23 cellular contexts compared by ENCODE assay signal in the genomic region with DNA sequence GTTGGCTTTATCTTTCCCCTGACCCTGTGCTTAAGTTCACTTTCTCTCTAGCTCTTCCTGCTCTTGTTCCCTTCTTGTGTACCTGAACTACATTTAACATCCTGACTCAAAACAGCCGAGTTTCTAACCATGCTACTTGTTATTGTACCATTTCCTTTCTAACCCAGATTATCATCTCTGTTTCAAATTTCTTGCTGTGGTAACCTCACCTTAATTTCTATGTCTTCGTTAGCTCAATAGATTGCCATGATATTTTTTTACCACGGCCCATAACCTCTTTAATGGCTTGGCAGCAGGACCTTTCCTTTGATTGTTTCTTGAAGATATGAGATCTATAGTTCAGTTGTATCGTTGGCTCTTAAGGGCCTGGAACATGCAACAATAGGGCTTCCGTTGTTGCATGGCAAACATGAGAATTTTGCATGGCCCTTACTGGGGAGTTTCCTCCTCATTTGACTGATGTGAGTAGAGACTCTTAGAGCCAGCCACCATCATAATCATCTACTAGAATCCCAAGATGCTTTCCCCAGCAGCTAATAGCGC. TPM values are rescaled to one million over a fixed set of nuclear protein-coding genes. Genes with fewer than 3 reads are reported as not detected.
DNase-seq lines count a peak whose midpoint lies in the region; ATAC-seq and TF ChIP-seq lines count a peak whose summit lies in the region.
"Had no signal": no experiment of that assay in that cellular context is flagged by ENCODE, and none has a peak within 500 bp of the region (broad histone marks: within the 10 kb centered on the region; RNA-seq: fewer than 3 reads in every experiment).

No MANE protein-coding gene starts in this region.

- POLR2A ChIA-PET in activated CD4-positive, alpha-beta T cell treated with anti-CD3 and anti-CD28 coated beads, Interleukin-2, amount 10 ng/mL, durations not matched to agents 7 days and 5 days (lab: Charles Lee): interaction anchor here (1.2 kb wide), 1 partner anchor 11 kb away, joined by 7 read pairs; a partner anchor contains a TSS
- POLR2A ChIA-PET in WTC11 (lab: Charles Lee): interaction anchor here (0.5 kb wide), 1 partner anchor 24 kb away, joined by 3 read pairs; no protein-coding TSS in a partner anchor
- POLR2A ChIA-PET in OCI-LY7 (lab: Charles Lee): interaction anchor here (0.5 to 1.7 kb wide), 2 partner anchors 10 to 11 kb away, joined by 4 read pairs; a partner anchor contains a TSS

- no peak for TF ChIP-seq CTCF in WTC11 (IDR thresholded peaks at IDR 0.05)
- no peak for TF ChIP-seq CTCF in OCI-LY7 (conservative IDR thresholded peaks at IDR 0.05; ENCODE audit: low read length)

- no peaks in the 10 kb centered on the region for H3K27me3 Mint-ChIP-seq in activated CD4-positive, alpha-beta T cell treated with anti-CD3 and anti-CD28 coated beads, Interleukin-2, amount 10 ng/mL, durations not matched to agents 7 days and 5 days
- H3K27me3 Mint-ChIP-seq in CD4-positive, CD25-positive, alpha-beta regulatory T cell: no peaks in the 10 kb centered on the region
- no peaks in the 10 kb centered on the region for H3K27me3 Mint-ChIP-seq in WTC11 (ENCODE audit: low read depth)
- H3K27me3 Mint-ChIP-seq in effector memory CD8-positive, alpha-beta T cell: no peaks in the 10 kb centered on the region
- H3K27me3 Mint-ChIP-seq: memory B cell; natural killer cell treated with Interleukin-12 subunit alpha and Interleukin-12 subunit beta and Interleukin-15 and Interleukin-18, amount 100 ng/mL, for 72 hours had no signal

- no peaks in the 10 kb centered on the region for H4K20me1 ChIP-seq in OCI-LY7 (ENCODE audit: insufficient read depth, low read length)
- H4K20me1 ChIP-seq: BLaER1 had no signal

- CTCF ChIA-PET in activated CD4-positive, alpha-beta T cell treated with anti-CD3 and anti-CD28 coated beads, Interleukin-2, amount 10 ng/mL, durations not matched to agents 7 days and 5 days (lab: Charles Lee): interaction anchor here (1.2 kb wide), 2 partner anchors 10 to 25 kb away, joined by 3 to 5 read pairs; no protein-coding TSS in a partner anchor
- CTCF ChIA-PET in WTC11 (lab: Charles Lee): no interaction called here
- CTCF ChIA-PET in OCI-LY7 (lab: Charles Lee; ENCODE audit: unreplicated experiment): no interaction called here

- DNase-seq in activated CD4-positive, alpha-beta T cell treated with anti-CD3 and anti-CD28 coated beads, Interleukin-2, amount 10 ng/mL, durations not matched to agents 7 days and 5 days: peak; percentile 15
- DNase-seq in activated CD4-positive, alpha-beta T cell treated with anti-CD3 and anti-CD28 coated beads, Interleukin-2, amount 50 U/mL, for 1 hour: no peak
- peak in 2 of 3 donors; percentile 53 to 77 for DNase-seq in CD4-positive, CD25-positive, alpha-beta regulatory T cell
- no peak for DNase-seq in WTC11 (ENCODE audit: low spot score)
- DNase-seq in effector memory CD8-positive, alpha-beta T cell: no peak
- DNase-seq in NCI-H748 (lab: John Stamatoyannopoulos, UW; ENCODE audit: unreplicated experiment): no peak
- no peak for DNase-seq in OCI-LY7 (ENCODE audit: low spot score)
- DNase-seq: activated CD4-positive, CD25-positive, alpha-beta regulatory T cell treated with anti-CD3 and anti-CD28 coated beads, Interleukin-2, amount 50 U/mL, for 72 hours; amniotic stem cell; DMS 273 treated with DMSO at 0.1 percent for 48 hours; foreskin melanocyte; NCI-H1105; NCI-H2029 treated with DMSO at 0.1 percent for 48 hours; NCI-H446; pancreas; sigmoid colon; T1000 had no signal

- peaks cover 7% of the 10 kb centered on the region for H3K9me3 Mint-ChIP-seq in activated CD4-positive, alpha-beta T cell treated with anti-CD3 and anti-CD28 coated beads, Interleukin-2, amount 10 ng/mL, durations not matched to agents 7 days and 5 days
- H3K9me3 Mint-ChIP-seq in CD4-positive, CD25-positive, alpha-beta regulatory T cell: peaks cover 0 to 5% (median 0%) of the 10 kb centered on the region in 7 donors
- no peaks in the 10 kb centered on the region for H3K9me3 Mint-ChIP-seq in WTC11
- H3K9me3 Mint-ChIP-seq in effector memory CD8-positive, alpha-beta T cell: no peaks in the 10 kb centered on the region
- H3K9me3 Mint-ChIP-seq: natural killer cell treated with Interleukin-12 subunit alpha and Interleukin-12 subunit beta and Interleukin-15 and Interleukin-18, amount 100 ng/mL, for 72 hours had no signal

- no peaks in the 10 kb centered on the region for H3K9me2 ChIP-seq in OCI-LY7 (ENCODE audit: insufficient read depth, low read length)

- BruUV-seq in OCI-LY7 (replicated peaks; lab: Mats Ljungman, UMichigan): no TSS peak

- no peaks in the 10 kb centered on the region for H3K79me2 ChIP-seq in OCI-LY7 (ENCODE audit: insufficient read depth, low read depth, low read length)

- H3K36me3 ChIP-seq in CD4-positive, CD25-positive, alpha-beta regulatory T cell (ENCODE audit: control insufficient read depth, insufficient read depth, low read length): peaks cover 15% of the 10 kb centered on the region
- H3K36me3 ChIP-seq in OCI-LY7 (ENCODE audit: insufficient read depth, low read length): no peaks in the 10 kb centered on the region

- peak overlapping the region; percentile 57 for H3K27ac ChIP-seq in CD4-positive, CD25-positive, alpha-beta regulatory T cell (ENCODE audit: insufficient read depth, low read length, poor library complexity, severe bottlenecking)
- H3K27ac ChIP-seq in OCI-LY7 (ENCODE audit: low read depth, low read length, poor library complexity, severe bottlenecking): no peak overlapping the region
- H3K27ac ChIP-seq: BLaER1, pancreas, sigmoid colon, SK-N-MC, thoracic aorta had no signal

- H3K4me2 ChIP-seq in OCI-LY7 (ENCODE audit: low read length): no peak overlapping the region
- H3K4me2 ChIP-seq: BLaER1 had no signal

- H3K4me3 Mint-ChIP-seq in activated CD4-positive, alpha-beta T cell treated with anti-CD3 and anti-CD28 coated beads, Interleukin-2, amount 10 ng/mL, durations not matched to agents 7 days and 5 days: peak overlapping the region; percentile 9
- peak overlapping the region in 3 of 4 donors; percentile 8 to 19 (median 18) for H3K4me3 Mint-ChIP-seq in CD4-positive, CD25-positive, alpha-beta regulatory T cell
- no peak overlapping the region for H3K4me3 Mint-ChIP-seq in WTC11
- peak overlapping the region in 1 of 2 donors; percentile 3 for H3K4me3 Mint-ChIP-seq in effector memory CD8-positive, alpha-beta T cell
- H3K4me3 Mint-ChIP-seq: memory B cell; natural killer cell treated with Interleukin-12 subunit alpha and Interleukin-12 subunit beta and Interleukin-15 and Interleukin-18, amount 100 ng/mL, for 72 hours had no signal

- intact Hi-C loops in OCI-LY7 (cut with micrococcal nuclease; ENCODE audit: unreplicated experiment): no loop called here

- H3K36me3 Mint-ChIP-seq in activated CD4-positive, alpha-beta T cell treated with anti-CD3 and anti-CD28 coated beads, Interleukin-2, amount 10 ng/mL, durations not matched to agents 7 days and 5 days (ENCODE audit: low read depth): peaks cover 42% of the 10 kb centered on the region
- H3K36me3 Mint-ChIP-seq in CD4-positive, CD25-positive, alpha-beta regulatory T cell: peaks cover 40% of the 10 kb centered on the region
- peaks cover 20% of the 10 kb centered on the region for H3K36me3 Mint-ChIP-seq in WTC11
- H3K36me3 Mint-ChIP-seq in effector memory CD8-positive, alpha-beta T cell (ENCODE audit: insufficient read depth): peaks cover 27% of the 10 kb centered on the region

- peaks cover 20% of the 10 kb centered on the region for H3K4me1 Mint-ChIP-seq in activated CD4-positive, alpha-beta T cell treated with anti-CD3 and anti-CD28 coated beads, Interleukin-2, amount 10 ng/mL, durations not matched to agents 7 days and 5 days
- peaks cover 16 to 22% (median 21%) of the 10 kb centered on the region in 4 donors for H3K4me1 Mint-ChIP-seq in CD4-positive, CD25-positive, alpha-beta regulatory T cell
- H3K4me1 Mint-ChIP-seq in WTC11: no peaks in the 10 kb centered on the region
- peaks cover 6 to 9% of the 10 kb centered on the region in 2 donors for H3K4me1 Mint-ChIP-seq in effector memory CD8-positive, alpha-beta T cell (ENCODE audit: low read depth in 2 of 2)
- H3K4me1 Mint-ChIP-seq: memory B cell had no signal

- peak overlapping the region; percentile 87 for H3K27ac Mint-ChIP-seq in activated CD4-positive, alpha-beta T cell treated with anti-CD3 and anti-CD28 coated beads, Interleukin-2, amount 10 ng/mL, durations not matched to agents 7 days and 5 days
- peak overlapping the region; percentile 74 to 84 (median 79) for H3K27ac Mint-ChIP-seq in CD4-positive, CD25-positive, alpha-beta regulatory T cell
- peak overlapping the region; percentile 7; the same call in 1 of the 2 replicates for H3K27ac Mint-ChIP-seq in WTC11
- H3K27ac Mint-ChIP-seq in effector memory CD8-positive, alpha-beta T cell: peak overlapping the region; percentile 9 to 52
- H3K27ac Mint-ChIP-seq: memory B cell; natural killer cell treated with Interleukin-12 subunit alpha and Interleukin-12 subunit beta and Interleukin-15 and Interleukin-18, amount 100 ng/mL, for 72 hours had no signal

- peaks cover 12% of the 10 kb centered on the region for H3K4me1 ChIP-seq in CD4-positive, CD25-positive, alpha-beta regulatory T cell (ENCODE audit: control insufficient read depth, insufficient read depth, low read length, poor library complexity, severe bottlenecking)
- no peaks in the 10 kb centered on the region for H3K4me1 ChIP-seq in OCI-LY7 (ENCODE audit: insufficient read depth, low read length, poor library complexity, severe bottlenecking)
- H3K4me1 ChIP-seq: BLaER1, pancreas, sigmoid colon had no signal

- H3K27me3 ChIP-seq in CD4-positive, CD25-positive, alpha-beta regulatory T cell (ENCODE audit: control insufficient read depth, insufficient read depth, low read length): no peaks in the 10 kb centered on the region
- H3K27me3 ChIP-seq: BLaER1, pancreas, sigmoid colon had no signal

- H3K4me3 ChIP-seq in CD4-positive, CD25-positive, alpha-beta regulatory T cell (ENCODE audit: low read depth, low read length): peak overlapping the region; percentile 57
- H3K4me3 ChIP-seq in OCI-LY7 (ENCODE audit: low read depth, low read length, poor library complexity, severe bottlenecking): no peak overlapping the region
- H3K4me3 ChIP-seq: BLaER1, pancreas, sigmoid colon, SK-N-MC, thoracic aorta had no signal

- peak; percentile 71 to 81 for ATAC-seq in CD4-positive, CD25-positive, alpha-beta regulatory T cell (ENCODE audit: low read depth in 2 of 2)
- ATAC-seq in WTC11: no peak
- ATAC-seq in effector memory CD8-positive, alpha-beta T cell (replicated peaks): peak; percentile 76
- no peak for ATAC-seq in HG03039 (IDR thresholded peaks at IDR 0.05; ENCODE audit: unreplicated experiment)
- ATAC-seq: natural killer cell treated with Interleukin-12 subunit alpha and Interleukin-12 subunit beta and Interleukin-15 and Interleukin-18, amount 100 ng/mL, for 72 hours; pancreas had no signal

- no peak overlapping the region for H2AFZ ChIP-seq in OCI-LY7 (ENCODE audit: low read length)

- H3K9me3 ChIP-seq in CD4-positive, CD25-positive, alpha-beta regulatory T cell (ENCODE audit: control insufficient read depth in 2 of 2, low read length in 2 of 2): no peaks in the 10 kb centered on the region
- no peaks in the 10 kb centered on the region for H3K9me3 ChIP-seq in OCI-LY7 (ENCODE audit: low read length)
- H3K9me3 ChIP-seq: BLaER1, pancreas, sigmoid colon, thoracic aorta had no signal

RNA-seq across cellular contexts. Expression of a gene that starts 11.1 kb away (rescaled TPM):
- 10 to 100 TPM; 22.9 to 24.6 TPM for total RNA-seq in activated CD4-positive, alpha-beta T cell treated with anti-CD3 and anti-CD28 coated beads, Interleukin-2, amount 10 ng/mL, durations not matched to agents 7 days and 5 days
- 27.4 TPM for total RNA-seq in CD4-positive, CD25-positive, alpha-beta regulatory T cell
- 10 to 100 TPM; 24.0 to 29.8 (median 27.1) TPM for polyA plus RNA-seq in CD4-positive, CD25-positive, alpha-beta regulatory T cell
- total RNA-seq in WTC11 (2021) (19.3 to 23.6 TPM (median 19.7 TPM) in 3 replicates), OCI-LY7 (2022) (13.6 and 18.0 TPM in 2 replicates)
- total RNA-seq in OCI-LY7 (2014; rRNA removed; shearing (Covaris generic)): 6.4 and 8.7 TPM in 2 replicates

Comparison
In these comparisons a context has a peak if more than half of its experiments do, and no peak if none do; other contexts are left out.
1. DNase-seq: peak in activated CD4-positive, alpha-beta T cell treated with anti-CD3 and anti-CD28 coated beads, Interleukin-2, amount 10 ng/mL, durations not matched to agents 7 days and 5 days (single experiment) and CD4-positive, CD25-positive, alpha-beta regulatory T cell (2 of 3); none in activated CD4-positive, alpha-beta T cell treated with anti-CD3 and anti-CD28 coated beads, Interleukin-2, amount 50 U/mL, for 1 hour (single experiment), WTC11 (single experiment), effector memory CD8-positive, alpha-beta T cell (0 of 3), NCI-H748 (single experiment) and OCI-LY7 (single experiment).
2. H3K27ac Mint-ChIP-seq: peak in every context shown above with its lines; median percentile 87 in activated CD4-positive, alpha-beta T cell treated with anti-CD3 and anti-CD28 coated beads, Interleukin-2, amount 10 ng/mL, durations not matched to agents 7 days and 5 days; 79 in CD4-positive, CD25-positive, alpha-beta regulatory T cell; 30 in effector memory CD8-positive, alpha-beta T cell; 7 in WTC11.
3. ATAC-seq: peak in CD4-positive, CD25-positive, alpha-beta regulatory T cell (2 of 2) and effector memory CD8-positive, alpha-beta T cell (single experiment); none in WTC11 (single experiment) and HG03039 (single experiment).